In genomic region chr3:72279631-72280041, GRCh38 we compare ENCODE assay signal across 18 cellular contexts.
DNase-seq lines count a peak whose midpoint lies in the region; ATAC-seq, FAIRE-seq and TF ChIP-seq lines count a peak whose summit lies in the region.
"Had no signal": no experiment of that assay in that cellular context is flagged by ENCODE, and none has a peak within 500 bp of the region (broad histone marks: within the 10 kb centered on the region; RNA-seq: fewer than 3 reads in every experiment).

No MANE protein-coding gene starts in this region.

- H3K4me2 ChIP-seq in HepG2 (ENCODE audit: low read depth, low read length) (no peak overlapping the region), hepatocyte (peak overlapping the region; percentile 65), Karpas-422 (ENCODE audit: low read depth, low read length, poor library complexity, severe bottlenecking) (no peak overlapping the region)

- no peak for FAIRE-seq in HepG2 (lab: Jason Lieb, UNC)

- TF ChIP-seq EP300 in HepG2 (IDR thresholded peaks at IDR 0.05; ENCODE audit: low read depth in 2 of 2, low read length in 2 of 2) (no peak), HepG2 (CRISPR knock-in tag; IDR thresholded peaks at IDR 0.05; ENCODE audit: borderline replicate concordance) (no peak)

- POLR2A ChIA-PET in HepG2 (lab: Yijun Ruan, JAX) = no interaction called here

- DNase-seq in HepG2 (ENCODE audit: low spot score) (no peak), right lobe of liver (no peak), hepatocyte (ENCODE audit: low spot score) (peak; percentile 36), prostate gland (ENCODE audit: low spot score) (no peak), aorta (no peak), Karpas-422 (no peak), LoVo (ENCODE audit: low spot score) (no peak)
- DNase-seq: C1 segment of cervical spinal cord; EL; NCI-H1048; NCI-H1694; NCI-H2107; NCI-H226; NCI-H526; NK-92 treated with Interleukin-12 subunit alpha and Interleukin-12 subunit beta, amount 100 ng/mL, for 24 hours had no signal

- H3K9ac ChIP-seq in HepG2 (ENCODE audit: insufficient read depth, low read depth, low read length) (no peak overlapping the region), Karpas-422 (ENCODE audit: low read length) (no peak overlapping the region)

- intact Hi-C loops in HepG2 (cut with micrococcal nuclease; ENCODE audit: unreplicated experiment) = no loop called here
- intact Hi-C loops in right lobe of liver (cut with DNase I) = no loop called here
- intact Hi-C loops in prostate gland (cut with DNase I) = loop anchor here (5.0 to 10.0 kb wide), 4 partner anchors 47 to 545 kb away; partner anchors contain the start of gene RYBP
- intact Hi-C loops in aorta (cut with DNase I) = loop anchor here in 1 of 2 donors (10.0 kb wide), 1 partner anchor 545 kb away; no protein-coding TSS in a partner anchor

- no TSS peak for BruUV-seq in HepG2 (replicated peaks; lab: Mats Ljungman, UMichigan)

- TF ChIP-seq POLR2A in HepG2 (IDR thresholded peaks at IDR 0.05; ENCODE audit: insufficient read depth in 1 of 2, low read depth in 2 of 2, low read length in 2 of 2) (no peak), right lobe of liver (IDR thresholded peaks at IDR 0.05) (no peak), prostate gland (IDR thresholded peaks at IDR 0.05) (no peak)

- ATAC-seq in HepG2 (no peak), right lobe of liver (no peak), aorta (ENCODE audit: low FRiP score) (peak; percentile 22), HG03280 (IDR thresholded peaks at IDR 0.05; ENCODE audit: unreplicated experiment) (no peak)

- 21% methylated on average over 6 of the region's 6 CpGs for WGBS in HepG2 (ENCODE audit: low lambda C conversion rate)
- WGBS in right lobe of liver (ENCODE audit: insufficient coverage, low coverage, low lambda C conversion rate, missing lambda C conversion rate) = 74% methylated on average over 6 of the region's 6 CpGs
- WGBS in hepatocyte (ENCODE audit: low lambda C conversion rate, missing lambda C conversion rate) = 44% methylated on average over 5 of the region's 6 CpGs
- 16% methylated on average over 6 of the region's 6 CpGs for WGBS in prostate gland
- WGBS in aorta, 2 donors = 32 to 43% methylated on average over 6 of the region's 6 CpGs

- H4K20me1 ChIP-seq in HepG2 (ENCODE audit: insufficient read depth, low read length) (no peaks in the 10 kb centered on the region), hepatocyte (ENCODE audit: insufficient read depth, poor library complexity, severe bottlenecking) (no peaks in the 10 kb centered on the region), Karpas-422 (ENCODE audit: insufficient read depth, low read depth, low read length) (no peaks in the 10 kb centered on the region)

- H3K4me1 ChIP-seq in HepG2 (ENCODE audit: insufficient read depth, low read length) (peaks cover 2% of the 10 kb centered on the region), right lobe of liver (peaks cover 0 to 6% (median 2%) of the 10 kb centered on the region in 4 donors), hepatocyte (ENCODE audit: insufficient read depth) (peaks cover 19% of the 10 kb centered on the region), prostate gland (replicated peaks) (peaks cover 10% of the 10 kb centered on the region), aorta (ENCODE audit: control insufficient read depth in 1 of 2, insufficient read depth in 2 of 2, low read length in 2 of 2) (no peaks in the 10 kb centered on the region), Karpas-422 (ENCODE audit: low read length) (peaks cover 5% of the 10 kb centered on the region)
- H3K4me1 ChIP-seq: HAP-1 had no signal

- H2AFZ ChIP-seq in HepG2 (ENCODE audit: low read length) (no peak overlapping the region), hepatocyte (no peak overlapping the region), Karpas-422 (ENCODE audit: low read length) (no peak overlapping the region)

- H3K9me2 ChIP-seq in hepatocyte (replicated peaks; ENCODE audit: insufficient read depth) = no peaks in the 10 kb centered on the region
- H3K9me2 ChIP-seq in Karpas-422 (replicated peaks; ENCODE audit: insufficient read depth, low read length) = no peaks in the 10 kb centered on the region

- H3K27me3 ChIP-seq in HepG2 (ENCODE audit: control insufficient read depth in 1 of 2, insufficient read depth in 2 of 2, low read length in 2 of 2) (peaks cover under 1 to 2% of the 10 kb centered on the region in 2 experiments; a peak in 3 of 5 replicates), right lobe of liver (no peaks in the 10 kb centered on the region), hepatocyte (no peaks in the 10 kb centered on the region), prostate gland (replicated peaks; ENCODE audit: insufficient read depth) (no peaks in the 10 kb centered on the region), aorta (ENCODE audit: control insufficient read depth in 1 of 2, insufficient read depth in 2 of 2, low read length in 1 of 2) (no peaks in the 10 kb centered on the region), Karpas-422 (ENCODE audit: low read length) (no peaks in the 10 kb centered on the region)

- H3K27ac ChIP-seq in HepG2 (ENCODE audit: extremely low read length, insufficient read depth, low read length) (no peak overlapping the region), right lobe of liver (no peak overlapping the region), hepatocyte (peak overlapping the region; percentile 87), prostate gland (peak overlapping the region; percentile 38 to 70), aorta (ENCODE audit: low read depth in 1 of 2, low read length in 2 of 2) (no peak overlapping the region), Karpas-422 (ENCODE audit: low read length) (no peak overlapping the region)
- H3K27ac ChIP-seq: 22Rv1 had no signal

- no peak for TF ChIP-seq CTCF in HepG2 (CRISPR knock-in tag; IDR thresholded peaks at IDR 0.05)
- TF ChIP-seq CTCF in right lobe of liver (IDR thresholded peaks at IDR 0.05) = no peak
- no peak for TF ChIP-seq CTCF in hepatocyte (IDR thresholded peaks at IDR 0.05; ENCODE audit: poor library complexity)
- TF ChIP-seq CTCF in prostate gland (IDR thresholded peaks at IDR 0.05) = no peak

- H3K79me2 ChIP-seq in HepG2 (ENCODE audit: insufficient read depth, low read length) (no peaks in the 10 kb centered on the region), hepatocyte (no peaks in the 10 kb centered on the region), Karpas-422 (ENCODE audit: low read length) (no peaks in the 10 kb centered on the region)

- CTCF ChIA-PET in HepG2 (lab: Yijun Ruan, JAX; ENCODE audit: low intra/inter-chr PET ratio, low total read pairs) = no interaction called here

- H3K9me3 ChIP-seq in HepG2 (ENCODE audit: low read length) (no peaks in the 10 kb centered on the region), right lobe of liver (no peaks in the 10 kb centered on the region), hepatocyte (ENCODE audit: low read depth) (no peaks in the 10 kb centered on the region), prostate gland (no peaks in the 10 kb centered on the region), aorta (ENCODE audit: control insufficient read depth, low read length) (peaks cover 4% of the 10 kb centered on the region), Karpas-422 (ENCODE audit: low read length) (0 out of 2 replicates have a peak, but pooled peaks cover 3% of the 10 kb centered on the region)
- H3K9me3 ChIP-seq: HAP-1 had no signal

- in situ Hi-C loops in HepG2 (cut with HindIII; ENCODE audit: extremely low pct_ligation_motif_present, low pct_unique_long_range_greater_than_20kb) = no loop called here

- no peak for TF ChIP-seq RAD21 in HepG2 (CRISPR knock-in tag; IDR thresholded peaks at IDR 0.05)

- H3K4me3 ChIP-seq in HepG2 (replicated peaks in 1 of 3; ENCODE audit: insufficient read depth in 1 of 3, low read depth in 2 of 3, low read length in 3 of 3) (no peak overlapping the region), right lobe of liver (no peak overlapping the region), hepatocyte (no peak overlapping the region), prostate gland (no peak overlapping the region), aorta (ENCODE audit: low read length in 2 of 2) (no peak overlapping the region), Karpas-422 (ENCODE audit: low read length) (no peak overlapping the region)
- H3K4me3 ChIP-seq: HAP-1 had no signal

- H3K36me3 ChIP-seq in HepG2 (replicated peaks in 1 of 2; ENCODE audit: control insufficient read depth in 1 of 2, insufficient read depth in 2 of 2, low read length in 2 of 2) (no peaks in the 10 kb centered on the region), right lobe of liver (no peaks in the 10 kb centered on the region), hepatocyte (replicated peaks; ENCODE audit: insufficient read depth, low read depth) (no peaks in the 10 kb centered on the region), prostate gland (no peaks in the 10 kb centered on the region), aorta (ENCODE audit: control insufficient read depth in 1 of 2, insufficient read depth in 2 of 2, low read length in 1 of 2) (no peaks in the 10 kb centered on the region), Karpas-422 (ENCODE audit: insufficient read depth, low read length) (no peaks in the 10 kb centered on the region)
- H3K36me3 ChIP-seq: HAP-1 had no signal

TF ChIP-seq in HepG2, 621 proteins besides CTCF, POLR2A, EP300 and RAD21:
- TF ChIP-seq JUN (CRISPR knock-in tag; IDR thresholded peaks at IDR 0.05) (no peak), NONO (IDR thresholded peaks at IDR 0.05) (0 out of 2 replicates have a peak, but pooled peaks have one; percentile 37), NONO (CRISPR knock-in tag; conservative IDR thresholded peaks at IDR 0.05) (no peak)

Comparison
In these comparisons a context has a peak if more than half of its experiments do, and no peak if none do; other contexts are left out.
1. H3K27ac ChIP-seq: peak in hepatocyte (single experiment) and prostate gland (2 of 2); none in HepG2 (single experiment), right lobe of liver (0 of 3), aorta (0 of 2) and Karpas-422 (single experiment).